In genomic region chr3:172803489-172803888, GRCh38 we compare ENCODE assay signal across 18 cellular contexts.
"Had no signal": no experiment of that assay in that cellular context is flagged by ENCODE, and none has a peak within 500 bp of the region (broad histone marks: within the 10 kb centered on the region; RNA-seq: fewer than 3 reads in every experiment).

No MANE protein-coding gene starts in this region.

- ATAC-seq: body of pancreas; foreskin keratinocyte; left ventricle myocardium superior; mucosa of descending colon; naive thymus-derived CD4-positive, alpha-beta T cell; stimulated activated memory B cell treated with anti-CD40 and anti-IgM and Interleukin-4, amounts not matched to agents 10 μg/mL and 1 μg/mL and 100 μg/mL, for 72 hours; T-cell had no signal

- H3K79me2 ChIP-seq: parathyroid adenoma had no signal

- H3K4me3 Mint-ChIP-seq: activated naive CD4-positive, alpha-beta T cell treated with anti-CD3 and anti-CD28 coated beads for 36 hours; memory B cell; naive thymus-derived CD4-positive, alpha-beta T cell; stimulated activated memory B cell treated with anti-CD40 and anti-IgM and Interleukin-4, amounts not matched to agents 10 μg/mL and 1 μg/mL and 100 μg/mL, for 72 hours; T-cell had no signal

- H3K9ac ChIP-seq: parathyroid adenoma had no signal

- H3K27ac Mint-ChIP-seq: activated naive CD4-positive, alpha-beta T cell treated with anti-CD3 and anti-CD28 coated beads for 36 hours; memory B cell; stimulated activated memory B cell treated with anti-CD40 and anti-IgM and Interleukin-4, amounts not matched to agents 10 μg/mL and 1 μg/mL and 100 μg/mL, for 72 hours; T-cell had no signal

- H3K9me3 Mint-ChIP-seq: activated naive CD4-positive, alpha-beta T cell treated with anti-CD3 and anti-CD28 coated beads for 36 hours; memory B cell; stimulated activated memory B cell treated with anti-CD40 and anti-IgM and Interleukin-4, amounts not matched to agents 10 μg/mL and 1 μg/mL and 100 μg/mL, for 72 hours; T-cell had no signal

- H3K4me1 ChIP-seq: adrenal gland, body of pancreas, colonic mucosa, foreskin keratinocyte, parathyroid adenoma had no signal

- H3K9me3 ChIP-seq: adrenal gland, body of pancreas, colonic mucosa, mucosa of descending colon had no signal

- H3K27me3 Mint-ChIP-seq: memory B cell; naive thymus-derived CD4-positive, alpha-beta T cell; stimulated activated memory B cell treated with anti-CD40 and anti-IgM and Interleukin-4, amounts not matched to agents 10 μg/mL and 1 μg/mL and 100 μg/mL, for 72 hours; T-cell had no signal

- H3K27ac ChIP-seq: adrenal gland, body of pancreas, colonic mucosa, foreskin keratinocyte, parathyroid adenoma had no signal

- H2AFZ ChIP-seq: parathyroid adenoma had no signal

- DNase-seq: activated CD4-positive, alpha-beta T cell treated with anti-CD3 and anti-CD28 coated beads for 48 hours; activated naive CD4-positive, alpha-beta T cell treated with anti-CD3 and anti-CD28 coated beads for 36 hours; adrenal gland; body of pancreas; caudate nucleus; colonic mucosa; effector CD8-positive, alpha-beta T cell; foreskin keratinocyte; glutamatergic neuron; left ventricle myocardium superior; mucosa of descending colon; naive thymus-derived CD4-positive, alpha-beta T cell; stimulated activated CD4-positive, alpha-beta T cell treated with anti-CD3 and anti-CD28 coated beads, Interleukin-12 subunit alpha, Interleukin-12 subunit beta, amount 100 ng/mL, for 4 hours; stimulated activated CD4-positive, alpha-beta T cell treated with anti-CD3 and anti-CD28 coated beads, Interleukin-2, amount 100 ng/mL, for 24 hours; T-cell had no signal

- H3K4me3 ChIP-seq: body of pancreas, colonic mucosa, mucosa of descending colon had no signal

- H3K36me3 Mint-ChIP-seq: stimulated activated memory B cell treated with anti-CD40 and anti-IgM and Interleukin-4, amounts not matched to agents 10 μg/mL and 1 μg/mL and 100 μg/mL, for 72 hours had no signal

- H3K4me1 Mint-ChIP-seq: memory B cell; stimulated activated memory B cell treated with anti-CD40 and anti-IgM and Interleukin-4, amounts not matched to agents 10 μg/mL and 1 μg/mL and 100 μg/mL, for 72 hours; T-cell had no signal

- H3K36me3 ChIP-seq: adrenal gland, colonic mucosa had no signal

- H3K27me3 ChIP-seq: adrenal gland, body of pancreas, colonic mucosa, foreskin keratinocyte had no signal
